In the genomic region with DNA sequence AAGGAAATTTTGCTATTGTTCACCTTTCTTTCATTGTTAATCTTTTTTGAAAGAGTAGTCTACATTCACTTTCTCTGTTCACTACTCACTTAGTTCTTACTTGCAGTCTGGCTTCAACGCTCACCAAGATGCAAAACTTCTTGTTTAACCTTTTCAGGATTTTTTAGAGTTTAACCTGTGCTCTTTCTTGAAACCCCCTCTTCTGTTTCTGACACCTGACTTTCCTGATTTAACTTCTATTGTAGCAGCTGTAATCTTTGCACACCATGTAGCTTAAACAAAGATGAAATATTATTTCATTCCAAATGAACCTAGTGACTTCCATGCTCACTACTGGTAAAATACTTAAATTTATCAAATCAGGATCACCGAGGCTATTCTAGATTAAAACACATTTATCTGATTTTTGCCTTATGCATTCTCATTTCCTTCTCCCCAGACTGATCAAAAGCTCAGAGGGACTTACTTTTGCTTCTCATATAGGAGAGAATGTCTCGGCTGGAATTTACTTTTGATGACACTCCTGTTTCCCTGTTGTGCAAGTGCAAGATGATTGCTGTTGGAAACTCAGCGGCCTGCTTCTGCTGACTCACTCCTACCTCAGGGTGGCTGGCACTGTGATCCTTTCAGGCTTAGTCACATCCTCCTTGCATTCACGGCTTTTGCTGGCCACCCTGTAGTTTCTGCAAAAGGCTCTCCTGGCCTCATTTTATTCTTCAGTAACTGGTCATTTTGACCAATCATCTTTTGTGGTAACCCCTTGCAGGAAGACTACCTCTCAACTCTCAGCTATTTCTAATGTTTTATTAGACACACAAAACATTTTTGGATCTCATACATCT, we compare ENCODE assay signal across 9 cellular contexts.
DNase-seq lines count a peak whose midpoint lies in the region; ATAC-seq, FAIRE-seq and TF ChIP-seq lines count a peak whose summit lies in the region.
"Had no signal": no experiment of that assay in that cellular context is flagged by ENCODE, and none has a peak within 500 bp of the region (broad histone marks: within the 10 kb centered on the region; RNA-seq: fewer than 3 reads in every experiment).

No MANE protein-coding gene starts in this region.

- H3K9me3 ChIP-seq in small intestine (ENCODE audit: control insufficient read depth, low read depth) (no peaks in the 10 kb centered on the region), WERI-Rb-1 (ENCODE audit: severe bottlenecking) (no peaks in the 10 kb centered on the region)

- no peak overlapping the region for H3K4me3 ChIP-seq in small intestine (ENCODE audit: low read depth in 1 of 2, low read length in 2 of 2)
- no peak overlapping the region for H3K4me3 ChIP-seq in WERI-Rb-1 (ENCODE audit: low read depth, low read length)

- peak; percentile 87 for ATAC-seq in GM19351 (IDR thresholded peaks at IDR 0.05; ENCODE audit: unreplicated experiment)

- DNase-seq in LHCN-M2 (ENCODE audit: low read depth) (peak; percentile 97), foreskin melanocyte (peak; percentile 67), small intestine (peak; percentile 79), mesenteric fat pad (ENCODE audit: low spot score) (no peak), COR-L47 (lab: John Stamatoyannopoulos, UW) (no peak), WERI-Rb-1 (no peak)
- DNase-seq in activated T-cell treated with anti-CD3 and anti-CD28 coated beads, Interleukin-2, amount 50 U/mL, for 1 hour, result peak; percentile 19

- H3K27ac ChIP-seq in small intestine (ENCODE audit: low read depth in 1 of 2, low read length in 1 of 2), result no peak overlapping the region
- H3K27ac ChIP-seq in WERI-Rb-1, result no peak overlapping the region
- H3K27ac ChIP-seq: parathyroid adenoma had no signal

- no peaks in the 10 kb centered on the region for H3K4me1 ChIP-seq in small intestine (ENCODE audit: control insufficient read depth in 2 of 2, insufficient read depth in 1 of 2, low read depth in 1 of 2, low read length in 1 of 2)
- H3K4me1 ChIP-seq: parathyroid adenoma had no signal

- no peak for FAIRE-seq in small intestine (lab: Jason Lieb, UNC)

- H3K27me3 ChIP-seq in small intestine (ENCODE audit: control insufficient read depth in 2 of 2, insufficient read depth in 2 of 2, low read length in 2 of 2), result no peaks in the 10 kb centered on the region
- peaks cover 26% of the 10 kb centered on the region for H3K27me3 ChIP-seq in WERI-Rb-1 (ENCODE audit: insufficient read depth, low read depth, severe bottlenecking)

- 32 to 44% (median 34%) methylated on average over 5 of the region's 5 CpGs for WGBS in small intestine, 3 donors

- TF ChIP-seq CTCF in WERI-Rb-1 (IDR thresholded peaks at IDR 0.05; ENCODE audit: low read depth, low read length), result no peak

- H3K36me3 ChIP-seq in small intestine (ENCODE audit: control insufficient read depth in 2 of 2, insufficient read depth in 2 of 2, low read length in 2 of 2) (no peaks in the 10 kb centered on the region), WERI-Rb-1 (no peaks in the 10 kb centered on the region)

Comparison
In these comparisons a context has a peak if more than half of its experiments do, and no peak if none do; other contexts are left out.
1. DNase-seq: peak in LHCN-M2 (single experiment), activated T-cell treated with anti-CD3 and anti-CD28 coated beads, Interleukin-2, amount 50 U/mL, for 1 hour (single experiment), foreskin melanocyte (single experiment) and small intestine (single experiment); none in mesenteric fat pad (single experiment), COR-L47 (single experiment) and WERI-Rb-1 (single experiment).